ENCODE assay signal across 3 cellular contexts in the genomic region with DNA sequence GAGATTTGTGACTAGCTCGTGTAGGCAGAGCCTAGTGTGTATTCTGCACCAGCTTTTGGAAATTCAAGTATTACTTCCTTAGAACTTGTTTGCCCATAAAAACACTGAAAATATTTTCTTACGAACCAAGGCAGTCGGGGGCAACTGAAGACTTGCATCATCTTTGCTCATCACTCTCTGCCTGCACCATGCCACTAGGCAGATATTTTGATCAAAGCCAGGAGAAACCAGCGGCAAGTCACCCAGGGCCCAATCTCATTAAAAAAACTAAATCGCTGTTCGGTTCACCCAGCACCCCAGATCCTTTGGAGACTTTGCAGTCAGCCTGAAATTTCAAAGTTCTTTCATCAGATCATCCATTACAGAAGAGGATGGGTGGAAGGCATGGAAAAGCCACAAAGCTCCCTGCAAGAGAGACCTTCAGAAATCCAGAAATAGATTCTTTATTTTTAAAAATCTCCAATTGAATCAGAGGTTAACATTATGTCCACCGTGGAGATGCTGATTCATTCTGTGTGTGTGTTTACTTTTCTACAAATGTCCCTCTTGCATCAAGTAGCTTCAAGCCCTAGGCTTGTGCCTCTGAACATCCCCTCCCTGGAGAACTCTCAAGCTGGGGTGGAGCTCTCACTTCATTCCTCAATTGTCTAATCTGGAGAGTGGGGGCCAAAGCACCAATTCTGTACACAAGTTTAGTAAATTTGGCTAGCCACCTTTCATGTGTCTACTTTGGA.
TF ChIP-seq lines count a peak whose summit lies in the region.

No MANE protein-coding gene starts in this region.

TF ChIP-seq in SK-N-SH, 30 proteins besides CTCF, POLR2A, EP300 and RAD21:
- TF ChIP-seq JUND (IDR thresholded peaks at IDR 0.05), result no peak
- TF ChIP-seq, protein P1, sequence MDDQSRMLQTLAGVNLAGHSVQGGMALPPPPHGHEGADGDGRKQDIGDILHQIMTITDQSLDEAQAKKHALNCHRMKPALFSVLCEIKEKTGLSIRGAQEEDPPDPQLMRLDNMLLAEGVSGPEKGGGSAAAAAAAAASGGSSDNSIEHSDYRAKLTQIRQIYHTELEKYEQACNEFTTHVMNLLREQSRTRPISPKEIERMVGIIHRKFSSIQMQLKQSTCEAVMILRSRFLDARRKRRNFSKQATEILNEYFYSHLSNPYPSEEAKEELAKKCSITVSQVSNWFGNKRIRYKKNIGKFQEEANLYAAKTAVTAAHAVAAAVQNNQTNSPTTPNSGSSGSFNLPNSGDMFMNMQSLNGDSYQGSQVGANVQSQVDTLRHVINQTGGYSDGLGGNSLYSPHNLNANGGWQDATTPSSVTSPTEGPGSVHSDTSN (IDR thresholded peaks at IDR 0.05), result no peak
- TF ChIP-seq FOSL2 (IDR thresholded peaks at IDR 0.05; ENCODE audit: borderline replicate concordance, low read depth), result 0 out of 2 replicates have a peak, but pooled peaks have one; percentile 11

TF ChIP-seq in SK-N-SH treated with all-trans-retinoic acid at 6 μM for 48 hours, 23 proteins besides CTCF, POLR2A, EP300 and RAD21:
- TF ChIP-seq GLIS3 (CRISPR knock-in tag; IDR thresholded peaks at IDR 0.05) (no peak), TCF4 (CRISPR knock-in tag; IDR thresholded peaks at IDR 0.05; ENCODE audit: borderline replicate concordance) (no peak), TOX (CRISPR knock-in tag; IDR thresholded peaks at IDR 0.05; ENCODE audit: borderline replicate concordance) (no peak), OSR1 (CRISPR knock-in tag; IDR thresholded peaks at IDR 0.05) (no peak), BACH2 (CRISPR knock-in tag; IDR thresholded peaks at IDR 0.05; ENCODE audit: borderline replicate concordance) (no peak), ZNF8 (CRISPR knock-in tag; IDR thresholded peaks at IDR 0.05) (no peak), ZNF565 (CRISPR knock-in tag; conservative IDR thresholded peaks at IDR 0.05; ENCODE audit: low read depth) (no peak), ZNF70 (CRISPR knock-in tag; IDR thresholded peaks at IDR 0.05) (no peak), CSDC2 (CRISPR knock-in tag; IDR thresholded peaks at IDR 0.05) (no peak), PPARA (CRISPR knock-in tag; IDR thresholded peaks at IDR 0.05; ENCODE audit: borderline replicate concordance) (no peak)
- TF ChIP-seq, protein P2, sequence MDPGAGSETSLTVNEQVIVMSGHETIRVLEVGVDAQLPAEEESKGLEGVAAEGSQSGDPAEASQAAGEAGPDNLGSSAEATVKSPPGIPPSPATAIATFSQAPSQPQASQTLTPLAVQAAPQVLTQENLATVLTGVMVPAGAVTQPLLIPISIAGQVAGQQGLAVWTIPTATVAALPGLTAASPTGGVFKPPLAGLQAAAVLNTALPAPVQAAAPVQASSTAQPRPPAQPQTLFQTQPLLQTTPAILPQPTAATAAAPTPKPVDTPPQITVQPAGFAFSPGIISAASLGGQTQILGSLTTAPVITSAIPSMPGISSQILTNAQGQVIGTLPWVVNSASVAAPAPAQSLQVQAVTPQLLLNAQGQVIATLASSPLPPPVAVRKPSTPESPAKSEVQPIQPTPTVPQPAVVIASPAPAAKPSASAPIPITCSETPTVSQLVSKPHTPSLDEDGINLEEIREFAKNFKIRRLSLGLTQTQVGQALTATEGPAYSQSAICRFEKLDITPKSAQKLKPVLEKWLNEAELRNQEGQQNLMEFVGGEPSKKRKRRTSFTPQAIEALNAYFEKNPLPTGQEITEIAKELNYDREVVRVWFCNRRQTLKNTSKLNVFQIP (CRISPR knock-in tag; IDR thresholded peaks at IDR 0.05; ENCODE audit: borderline replicate concordance, low read depth), result no peak
- TF ChIP-seq, protein P3, sequence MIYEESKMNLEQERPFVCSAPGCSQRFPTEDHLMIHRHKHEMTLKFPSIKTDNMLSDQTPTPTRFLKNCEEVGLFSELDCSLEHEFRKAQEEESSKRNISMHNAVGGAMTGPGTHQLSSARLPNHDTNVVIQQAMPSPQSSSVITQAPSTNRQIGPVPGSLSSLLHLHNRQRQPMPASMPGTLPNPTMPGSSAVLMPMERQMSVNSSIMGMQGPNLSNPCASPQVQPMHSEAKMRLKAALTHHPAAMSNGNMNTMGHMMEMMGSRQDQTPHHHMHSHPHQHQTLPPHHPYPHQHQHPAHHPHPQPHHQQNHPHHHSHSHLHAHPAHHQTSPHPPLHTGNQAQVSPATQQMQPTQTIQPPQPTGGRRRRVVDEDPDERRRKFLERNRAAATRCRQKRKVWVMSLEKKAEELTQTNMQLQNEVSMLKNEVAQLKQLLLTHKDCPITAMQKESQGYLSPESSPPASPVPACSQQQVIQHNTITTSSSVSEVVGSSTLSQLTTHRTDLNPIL (CRISPR knock-in tag; IDR thresholded peaks at IDR 0.05; ENCODE audit: low read depth), result no peak

TF ChIP-seq in endothelial cell of umbilical vein, 7 proteins besides CTCF, POLR2A, EP300 and RAD21:
- TF ChIP-seq GATA2 (IDR thresholded peaks at IDR 0.05; ENCODE audit: insufficient read depth, insufficient read length, low read depth, low read length) (no peak), FOS (IDR thresholded peaks at IDR 0.05; ENCODE audit: borderline replicate concordance, insufficient read depth, low read length) (peak; percentile 6), MYC (IDR thresholded peaks at IDR 0.05; ENCODE audit: low read depth, low read length) (no peak)
- TF ChIP-seq, protein P4, sequence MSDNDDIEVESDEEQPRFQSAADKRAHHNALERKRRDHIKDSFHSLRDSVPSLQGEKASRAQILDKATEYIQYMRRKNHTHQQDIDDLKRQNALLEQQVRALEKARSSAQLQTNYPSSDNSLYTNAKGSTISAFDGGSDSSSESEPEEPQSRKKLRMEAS (IDR thresholded peaks at IDR 0.05; ENCODE audit: insufficient read depth, insufficient read length), result no peak
